ENCODE assay signal across 8 cellular contexts in genomic region chr19:1105217-1105872, GRCh38.
DNase-seq lines count a peak whose midpoint lies in the region; ATAC-seq and TF ChIP-seq lines count a peak whose summit lies in the region.

No MANE protein-coding gene starts in this region.

- TF ChIP-seq CTCF in AG04449 (IDR thresholded peaks at IDR 0.05; ENCODE audit: insufficient read depth, low read length, missing control alignments) = no peak
- no peak for TF ChIP-seq CTCF in KMS-11 (conservative IDR thresholded peaks at IDR 0.05; ENCODE audit: low read depth, low read length)

- CTCF ChIA-PET in AG04449 (lab: Yijun Ruan, JAX) = interaction anchor here (0.9 to 4.4 kb wide), 5 partner anchors 8 to 135 kb away, joined by 3 to 30 read pairs (median 4); no protein-coding TSS in a partner anchor

- no peaks in the 10 kb centered on the region for H4K20me1 ChIP-seq in KMS-11 (ENCODE audit: insufficient read depth)

- H3K4me2 ChIP-seq in KMS-11 = peak overlapping the region; percentile 60

- no peaks in the 10 kb centered on the region for H3K79me2 ChIP-seq in KMS-11 (ENCODE audit: insufficient read depth, low read depth)

- H3K27me3 ChIP-seq in KMS-11 (ENCODE audit: insufficient read depth, low read depth) (no peaks in the 10 kb centered on the region), mucosa of stomach (ENCODE audit: control insufficient read depth, insufficient read depth, low read length) (no peaks in the 10 kb centered on the region)

- H3K36me3 ChIP-seq in KMS-11 (ENCODE audit: insufficient read depth) (no peaks in the 10 kb centered on the region), mucosa of stomach (ENCODE audit: control insufficient read depth, insufficient read depth, low read length) (no peaks in the 10 kb centered on the region)

- H3K4me1 ChIP-seq in KMS-11 (ENCODE audit: low read depth, poor library complexity, severe bottlenecking) = peaks cover 25% of the 10 kb centered on the region
- H3K4me1 ChIP-seq in mucosa of stomach (ENCODE audit: control insufficient read depth, insufficient read depth, low read length) = peaks cover 44% of the 10 kb centered on the region

- H3K27ac ChIP-seq in KMS-11 (no peak overlapping the region), caudate nucleus (ENCODE audit: low read depth, low read length) (peak overlapping the region; percentile 93)

- H3K9ac ChIP-seq in KMS-11 (no peak overlapping the region), mucosa of stomach (ENCODE audit: low read length) (peak overlapping the region; percentile 55)

- H3K9me3 ChIP-seq in mucosa of stomach (ENCODE audit: control insufficient read depth, low read length) = no peaks in the 10 kb centered on the region

- no peak for DNase-seq in AG04449 (ENCODE audit: low read depth, low spot score)
- peak in 2 of 61 donors; percentile 8 to 38 for DNase-seq in caudate nucleus (lab: John Stamatoyannopoulos, UW)
- no peak for DNase-seq in NCI-H2107 (lab: John Stamatoyannopoulos, UW)
- no peak for DNase-seq in NCI-H2227 (lab: John Stamatoyannopoulos, UW; ENCODE audit: unreplicated experiment)
- DNase-seq in NCI-H82 treated with DMSO at 0.1 percent for 48 hours (lab: John Stamatoyannopoulos, UW; ENCODE audit: unreplicated experiment) = no peak

- no peak for ATAC-seq in HG03025 (IDR thresholded peaks at IDR 0.05; ENCODE audit: low FRiP score, unreplicated experiment)

- H3K4me3 ChIP-seq in AG04449 (ENCODE audit: low read depth, low read length) (peak overlapping the region; percentile 78), KMS-11 (IDR thresholded peaks at IDR 0.05; ENCODE audit: insufficient read depth, low read depth, low read length) (no peak overlapping the region), mucosa of stomach (ENCODE audit: low read length) (no peak overlapping the region)

- H2AFZ ChIP-seq in KMS-11 (ENCODE audit: low read depth) = no peak overlapping the region

- POLR2A ChIA-PET in AG04449 (lab: Yijun Ruan, JAX) = interaction anchor here (0.8 to 3.4 kb wide), 3 partner anchors 72 to 78 kb away, joined by 3 to 41 read pairs (median 3); partner anchors contain the start of gene CNN2
